ENCODE assay signal across 8 cellular contexts in genomic region chr19:16608290-16608704, GRCh38. TPM values are rescaled to one million over a fixed set of nuclear protein-coding genes. Genes with fewer than 3 reads are reported as not detected.
DNase-seq lines count a peak whose midpoint lies in the region; ATAC-seq and TF ChIP-seq lines count a peak whose summit lies in the region.

No MANE protein-coding gene starts in this region.

- H3K9ac ChIP-seq in IMR-90 (ENCODE audit: low read depth, low read length): no peak overlapping the region

- ATAC-seq in IMR-90 (ENCODE audit: low read depth): peak; percentile 88
- peak; percentile 49 for ATAC-seq in activated CD8-positive, alpha-beta T cell treated with anti-CD3 and anti-CD28 coated beads, Interleukin-2, amount 10 ng/mL, durations not matched to agents 7 days and 5 days
- peak; percentile 71 for ATAC-seq in left ventricle myocardium superior
- ATAC-seq in stimulated activated memory B cell treated with anti-CD40 and anti-IgM and Interleukin-4, amounts not matched to agents 10 μg/mL and 1 μg/mL and 100 μg/mL, for 72 hours: peak; percentile 76
- no peak for ATAC-seq in GM18511 (IDR thresholded peaks at IDR 0.05; ENCODE audit: unreplicated experiment)

- H3K9me3 ChIP-seq in IMR-90 (ENCODE audit: control insufficient read depth, insufficient read depth, low read length): no peaks in the 10 kb centered on the region

- no peak overlapping the region for H2BK5ac ChIP-seq in IMR-90 (ENCODE audit: low read depth, low read length, poor library complexity, severe bottlenecking)

- peaks cover 45 to 94% of the 10 kb centered on the region in 2 experiments for H3K79me1 ChIP-seq in IMR-90 (ENCODE audit: low read depth in 1 of 2, low read length in 2 of 2)

- H2AFZ ChIP-seq in IMR-90 (replicated peaks; ENCODE audit: low read length, poor library complexity): no peak overlapping the region

- no peak overlapping the region for H2BK20ac ChIP-seq in IMR-90 (ENCODE audit: low read depth, low read length)

- no peak overlapping the region for H2AK9ac ChIP-seq in IMR-90 (replicated peaks; ENCODE audit: low read depth, low read length, poor library complexity)

- no peaks in the 10 kb centered on the region for H3K27me3 Mint-ChIP-seq in activated CD8-positive, alpha-beta T cell treated with anti-CD3 and anti-CD28 coated beads, Interleukin-2, amount 10 ng/mL, durations not matched to agents 7 days and 5 days (ENCODE audit: low read depth)
- no peaks in the 10 kb centered on the region for H3K27me3 Mint-ChIP-seq in stimulated activated memory B cell treated with anti-CD40 and anti-IgM and Interleukin-4, amounts not matched to agents 10 μg/mL and 1 μg/mL and 100 μg/mL, for 72 hours

- in situ Hi-C loops in IMR-90 (cut with MboI; ENCODE audit: low sequenced_read_pairs): no loop called here

- H4K5ac ChIP-seq in IMR-90 (ENCODE audit: low read depth, low read length): no peak overlapping the region

- H3K4me3 ChIP-seq in IMR-90 (ENCODE audit: insufficient read depth, low read depth, low read length): no peak overlapping the region

- no peaks in the 10 kb centered on the region for H3K36me3 ChIP-seq in IMR-90 (ENCODE audit: control insufficient read depth, insufficient read depth, low read length)

- no peak overlapping the region for H2AK5ac ChIP-seq in IMR-90 (ENCODE audit: low read depth, low read length)

- TF ChIP-seq CTCF in IMR-90 (conservative IDR thresholded peaks at IDR 0.05; ENCODE audit: low read depth, low read length): no peak

- no peak overlapping the region for H3K14ac ChIP-seq in IMR-90 (replicated peaks; ENCODE audit: low read depth, low read length)

- H3K4me2 ChIP-seq in IMR-90 (ENCODE audit: low read depth, low read length): no peak overlapping the region

- peaks cover 89% of the 10 kb centered on the region for H4K20me1 ChIP-seq in IMR-90 (ENCODE audit: insufficient read depth, low read length)

- no TSS peak for BruUV-seq in IMR-90 (replicated peaks; lab: Mats Ljungman, UMichigan)

- H3K56ac ChIP-seq in IMR-90 (ENCODE audit: extremely low read depth, insufficient read depth, low read length): no peak overlapping the region

- POLR2A ChIA-PET in IMR-90 (lab: Charles Lee; ENCODE audit: unreplicated experiment): no interaction called here
- POLR2A ChIA-PET in activated CD8-positive, alpha-beta T cell treated with anti-CD3 and anti-CD28 coated beads, Interleukin-2, amount 10 ng/mL, durations not matched to agents 7 days and 5 days (lab: Charles Lee): interaction anchor here (1.5 kb wide), 1 partner anchor 20 kb away, joined by 4 read pairs; the partner anchor contains the start of gene MED26

- intact Hi-C loops in IMR-90 (cut with micrococcal nuclease) (no loop called here), left ventricle myocardium superior (cut with micrococcal nuclease) (no loop called here)

- dilution Hi-C loops in IMR-90 (cut with HindIII; ENCODE audit: low sequenced_read_pairs, unreplicated experiment): no loop called here

- H2BK120ac ChIP-seq in IMR-90 (ENCODE audit: low read depth, low read length): no peak overlapping the region

- H3K18ac ChIP-seq in IMR-90 (ENCODE audit: low read depth, low read length): no peak overlapping the region

- peaks cover 4% of the 10 kb centered on the region for H3K36me3 Mint-ChIP-seq in activated CD8-positive, alpha-beta T cell treated with anti-CD3 and anti-CD28 coated beads, Interleukin-2, amount 10 ng/mL, durations not matched to agents 7 days and 5 days (ENCODE audit: low read depth)
- peaks cover 5% of the 10 kb centered on the region for H3K36me3 Mint-ChIP-seq in stimulated activated memory B cell treated with anti-CD40 and anti-IgM and Interleukin-4, amounts not matched to agents 10 μg/mL and 1 μg/mL and 100 μg/mL, for 72 hours

- H3K9me3 Mint-ChIP-seq in activated CD8-positive, alpha-beta T cell treated with anti-CD3 and anti-CD28 coated beads, Interleukin-2, amount 10 ng/mL, durations not matched to agents 7 days and 5 days (ENCODE audit: insufficient read depth): no peaks in the 10 kb centered on the region
- H3K9me3 Mint-ChIP-seq in stimulated activated memory B cell treated with anti-CD40 and anti-IgM and Interleukin-4, amounts not matched to agents 10 μg/mL and 1 μg/mL and 100 μg/mL, for 72 hours: no peaks in the 10 kb centered on the region

- TF ChIP-seq RAD21 in IMR-90 (IDR thresholded peaks at IDR 0.05; ENCODE audit: low read length): 0 out of 2 replicates have a peak, but pooled peaks have one; percentile 3

- TF ChIP-seq POLR2A in IMR-90 (IDR thresholded peaks at IDR 0.05; ENCODE audit: low read depth, low read length): no peak

- no peak overlapping the region for H3K23ac ChIP-seq in IMR-90 (ENCODE audit: low read depth, low read length)

- H4K8ac ChIP-seq in IMR-90 (ENCODE audit: low read depth in 2 of 2, low read length in 2 of 2): no peak overlapping the region

- no peak overlapping the region for H3K27ac ChIP-seq in IMR-90 (ENCODE audit: insufficient read depth, low read length)

- no peak overlapping the region for H3K4ac ChIP-seq in IMR-90 (ENCODE audit: low read depth, low read length)

- H3K27ac Mint-ChIP-seq in activated CD8-positive, alpha-beta T cell treated with anti-CD3 and anti-CD28 coated beads, Interleukin-2, amount 10 ng/mL, durations not matched to agents 7 days and 5 days: peak overlapping the region; percentile 40
- H3K27ac Mint-ChIP-seq in stimulated activated memory B cell treated with anti-CD40 and anti-IgM and Interleukin-4, amounts not matched to agents 10 μg/mL and 1 μg/mL and 100 μg/mL, for 72 hours: peak overlapping the region; percentile 77

- peaks cover 52% of the 10 kb centered on the region for H3K9me1 ChIP-seq in IMR-90 (ENCODE audit: insufficient read depth, low read length)

- peaks cover 13% of the 10 kb centered on the region for H3K4me1 ChIP-seq in IMR-90 (ENCODE audit: control insufficient read depth, insufficient read depth, low read length)

- DNase-seq in IMR-90 (peak; percentile 91), left ventricle myocardium superior (no peak), foreskin melanocyte (no peak), occipital lobe (lab: John Stamatoyannopoulos, UW) (no peak), GOT3 (lab: John Stamatoyannopoulos, UW) (no peak)
- DNase-seq in activated CD8-positive, alpha-beta T cell treated with anti-CD3 and anti-CD28 coated beads, Interleukin-2, amount 10 ng/mL, durations not matched to agents 7 days and 5 days: no peak

- H4K91ac ChIP-seq in IMR-90 (ENCODE audit: insufficient read depth, low read depth, low read length): no peak overlapping the region

- H2BK15ac ChIP-seq in IMR-90 (ENCODE audit: low read depth, low read length): no peak overlapping the region

- CTCF ChIA-PET in IMR-90 (lab: Yijun Ruan, JAX): no interaction called here
- CTCF ChIA-PET in activated CD8-positive, alpha-beta T cell treated with anti-CD3 and anti-CD28 coated beads, Interleukin-2, amount 10 ng/mL, durations not matched to agents 7 days and 5 days (lab: Charles Lee): no interaction called here

- peaks cover 43% of the 10 kb centered on the region for H3K4me1 Mint-ChIP-seq in activated CD8-positive, alpha-beta T cell treated with anti-CD3 and anti-CD28 coated beads, Interleukin-2, amount 10 ng/mL, durations not matched to agents 7 days and 5 days (ENCODE audit: low read depth)
- H3K4me1 Mint-ChIP-seq in stimulated activated memory B cell treated with anti-CD40 and anti-IgM and Interleukin-4, amounts not matched to agents 10 μg/mL and 1 μg/mL and 100 μg/mL, for 72 hours: peaks cover 73% of the 10 kb centered on the region

- no peaks in the 10 kb centered on the region for H3K27me3 ChIP-seq in IMR-90 (ENCODE audit: control insufficient read depth, insufficient read depth, low read length)

- no peak overlapping the region for H3K4me3 Mint-ChIP-seq in activated CD8-positive, alpha-beta T cell treated with anti-CD3 and anti-CD28 coated beads, Interleukin-2, amount 10 ng/mL, durations not matched to agents 7 days and 5 days
- no peak overlapping the region for H3K4me3 Mint-ChIP-seq in stimulated activated memory B cell treated with anti-CD40 and anti-IgM and Interleukin-4, amounts not matched to agents 10 μg/mL and 1 μg/mL and 100 μg/mL, for 72 hours

TF ChIP-seq in IMR-90, 13 proteins besides CTCF, POLR2A, EP300 and RAD21 (continues in another document):
- TF ChIP-seq BHLHE40 (IDR thresholded peaks at IDR 0.05; ENCODE audit: low read depth, low read length): peak; percentile 75
- TF ChIP-seq CEBPB (IDR thresholded peaks at IDR 0.05; ENCODE audit: low read depth, low read length): peak; percentile 92
- TF ChIP-seq RFX5 (IDR thresholded peaks at IDR 0.05; ENCODE audit: low read depth, low read length): no peak

RNA-seq across cellular contexts. Expression of gene MED26, which starts 19.7 kb away (rescaled TPM):
- total RNA-seq in IMR-90 (2012; rRNA removed): 2.0 and 2.8 TPM in 2 replicates
- 4.0 and 4.9 TPM in 2 replicates for polyA plus RNA-seq in IMR-90 (2012; rRNA removed)
- polyA plus RNA-seq in IMR-90 (2012; cell fraction: cytosol; rRNA removed): 2.8 and 5.3 TPM in 2 replicates
- polyA plus RNA-seq in IMR-90 (2012; cell fraction: nucleus; rRNA removed; ENCODE audit: low replicate concordance): 7.1 and 11.7 TPM in 2 replicates
- total RNA-seq in activated CD8-positive, alpha-beta T cell treated with anti-CD3 and anti-CD28 coated beads, Interleukin-2, amount 10 ng/mL, durations not matched to agents 7 days and 5 days: 10 to 100 TPM; 17.2 to 17.4 TPM
- 4.9 TPM for total RNA-seq in left ventricle myocardium superior
- 3.3 TPM for total RNA-seq in occipital lobe

RNA-seq across cellular contexts. Expression of gene SLC35E1, which starts 36.1 kb away (rescaled TPM):
- 22.6 and 25.8 TPM in 2 replicates for total RNA-seq in IMR-90 (2012; rRNA removed)
- 38.0 and 46.7 TPM in 2 replicates for polyA plus RNA-seq in IMR-90 (2012; rRNA removed)
- 18.1 and 27.8 TPM in 2 replicates for polyA plus RNA-seq in IMR-90 (2012; cell fraction: cytosol; rRNA removed)
- polyA plus RNA-seq in IMR-90 (2012; cell fraction: nucleus; rRNA removed; ENCODE audit: low replicate concordance): 33.2 and 71.8 TPM in 2 replicates
- 10 to 100 TPM; 55.6 to 61.9 TPM for total RNA-seq in activated CD8-positive, alpha-beta T cell treated with anti-CD3 and anti-CD28 coated beads, Interleukin-2, amount 10 ng/mL, durations not matched to agents 7 days and 5 days
- 22.9 TPM for total RNA-seq in left ventricle myocardium superior
- 25.3 TPM for total RNA-seq in occipital lobe

RNA-seq across cellular contexts. Expression of gene SMIM7, which starts 51.6 kb away (rescaled TPM):
- total RNA-seq in IMR-90 (2012; rRNA removed) (55.7 and 68.6 TPM in 2 replicates), left ventricle myocardium superior (32.5 TPM), occipital lobe (44.5 TPM)
- 64.8 and 66.5 TPM in 2 replicates for polyA plus RNA-seq in IMR-90 (2012; rRNA removed)
- 32.4 and 73.7 TPM in 2 replicates for polyA plus RNA-seq in IMR-90 (2012; cell fraction: cytosol; rRNA removed)
- 15.9 and 45.2 TPM in 2 replicates for polyA plus RNA-seq in IMR-90 (2012; cell fraction: nucleus; rRNA removed; ENCODE audit: low replicate concordance)
- 10 to 100 TPM; 51.5 to 53.5 TPM for total RNA-seq in activated CD8-positive, alpha-beta T cell treated with anti-CD3 and anti-CD28 coated beads, Interleukin-2, amount 10 ng/mL, durations not matched to agents 7 days and 5 days

RNA-seq across cellular contexts. Expression of gene TMEM38A, which starts 52.6 kb away (rescaled TPM):
- total RNA-seq in IMR-90 (2012; rRNA removed) (1.4 and 2.0 TPM in 2 replicates), left ventricle myocardium superior (50.5 TPM), occipital lobe (8.4 TPM)
- 1.3 and 2.2 TPM in 2 replicates for polyA plus RNA-seq in IMR-90 (2012; rRNA removed)
- 1.3 and 2.7 TPM in 2 replicates for polyA plus RNA-seq in IMR-90 (2012; cell fraction: cytosol; rRNA removed)
- polyA plus RNA-seq in IMR-90 (2012; cell fraction: nucleus; rRNA removed; ENCODE audit: low replicate concordance): 1.7 and 1.9 TPM in 2 replicates
- under 1 TPM; 0.60 to 0.87 TPM for total RNA-seq in activated CD8-positive, alpha-beta T cell treated with anti-CD3 and anti-CD28 coated beads, Interleukin-2, amount 10 ng/mL, durations not matched to agents 7 days and 5 days
